In the genomic region with DNA sequence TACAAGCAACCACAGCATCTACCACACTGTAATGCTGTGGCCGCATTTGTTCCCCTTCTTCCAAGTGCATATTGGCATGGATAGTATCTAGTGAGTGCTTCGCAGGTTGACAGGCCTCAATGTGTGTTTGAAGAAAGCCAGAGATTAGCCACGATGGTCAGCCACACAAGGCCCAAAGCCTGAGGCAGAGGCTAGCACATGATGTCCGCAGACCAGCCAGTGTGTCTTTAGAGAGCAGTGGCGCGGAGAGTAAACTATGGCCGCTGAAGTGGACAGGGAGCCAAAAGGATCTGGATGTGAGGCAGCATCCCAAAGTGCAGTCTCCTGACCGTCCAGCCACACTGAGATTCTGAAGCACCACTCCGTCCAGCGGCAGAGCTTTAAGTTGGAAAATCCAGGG, we compare ENCODE assay signal across 9 cellular contexts. TPM values are rescaled to one million over a fixed set of nuclear protein-coding genes. Genes with fewer than 3 reads are reported as not detected.
A peak's percentile ranks its signal among the peaks of the same experiment; 100 is the strongest.
DNase-seq lines count a peak whose midpoint lies in the region; ATAC-seq and TF ChIP-seq lines count a peak whose summit lies in the region.
"Had no signal": no experiment of that assay in that cellular context is flagged by ENCODE, and none has a peak within 500 bp of the region (broad histone marks: within the 10 kb centered on the region; RNA-seq: fewer than 3 reads in every experiment).

No MANE protein-coding gene starts in this region.

- peak overlapping the region; percentile 84 for H3K27ac Mint-ChIP-seq in activated naive CD4-positive, alpha-beta T cell treated with anti-CD3 and anti-CD28 coated beads, Interleukin-2, amount 10 ng/mL, durations not matched to agents 7 days and 5 days

- no peak for TF ChIP-seq POLR2A in esophagus muscularis mucosa (IDR thresholded peaks at IDR 0.05; ENCODE audit: low read depth)

- intact Hi-C loops in esophagus muscularis mucosa (cut with DNase I) (no loop called here), upper lobe of right lung (cut with DNase I) (no loop called here)

- no peak for DNase-seq in activated naive CD4-positive, alpha-beta T cell treated with anti-CD3 and anti-CD28 coated beads, Interleukin-2, amount 10 ng/mL, durations not matched to agents 7 days and 5 days
- no peak for DNase-seq in activated naive CD4-positive, alpha-beta T cell treated with anti-CD3 and anti-CD28 coated beads, Interleukin-2, amount 50 U/mL, for 16 hours
- DNase-seq in esophagus muscularis mucosa (ENCODE audit: extremely low spot score) (no peak), myocyte (ENCODE audit: low read depth) (peak; percentile 36), upper lobe of right lung (peak; percentile 47), OCI-M2 (lab: John Stamatoyannopoulos, UW; ENCODE audit: unreplicated experiment) (no peak), NCI-H1694 treated with DMSO at 0.1 percent for 48 hours (lab: John Stamatoyannopoulos, UW) (no peak), NCI-H1417 (lab: John Stamatoyannopoulos, UW) (no peak)

- no peaks in the 10 kb centered on the region for H3K27me3 Mint-ChIP-seq in activated naive CD4-positive, alpha-beta T cell treated with anti-CD3 and anti-CD28 coated beads, Interleukin-2, amount 10 ng/mL, durations not matched to agents 7 days and 5 days

- peak overlapping the region; percentile 55 to 77 (median 67) for H3K27ac ChIP-seq in esophagus muscularis mucosa (replicated peaks in 1 of 4)
- H3K27ac ChIP-seq in upper lobe of right lung: peak overlapping the region; percentile 55

- WGBS in esophagus muscularis mucosa: 21% methylated on average over 9 of the region's 10 CpGs

- H3K36me3 ChIP-seq in esophagus muscularis mucosa (no peaks in the 10 kb centered on the region), upper lobe of right lung (no peaks in the 10 kb centered on the region)

- no peak overlapping the region for H3K4me3 ChIP-seq in esophagus muscularis mucosa
- no peak overlapping the region for H3K4me3 ChIP-seq in upper lobe of right lung

- peaks cover 99 to 100% (median 100%) of the 10 kb centered on the region in 4 donors for H3K4me1 ChIP-seq in esophagus muscularis mucosa
- H3K4me1 ChIP-seq in upper lobe of right lung: peaks cover 100% of the 10 kb centered on the region

- H3K36me3 Mint-ChIP-seq in activated naive CD4-positive, alpha-beta T cell treated with anti-CD3 and anti-CD28 coated beads, Interleukin-2, amount 10 ng/mL, durations not matched to agents 7 days and 5 days: peaks cover 14% of the 10 kb centered on the region

- H3K9me3 ChIP-seq in esophagus muscularis mucosa (no peaks in the 10 kb centered on the region), upper lobe of right lung (no peaks in the 10 kb centered on the region)

- no peak for ATAC-seq in upper lobe of right lung

- peaks cover 94% of the 10 kb centered on the region for H3K4me1 Mint-ChIP-seq in activated naive CD4-positive, alpha-beta T cell treated with anti-CD3 and anti-CD28 coated beads, Interleukin-2, amount 10 ng/mL, durations not matched to agents 7 days and 5 days

- CTCF ChIA-PET in activated naive CD4-positive, alpha-beta T cell treated with anti-CD3 and anti-CD28 coated beads, Interleukin-2, amount 10 ng/mL, durations not matched to agents 7 days and 5 days (lab: Charles Lee): no interaction called here

- TF ChIP-seq CTCF in esophagus muscularis mucosa (IDR thresholded peaks at IDR 0.05): no peak
- TF ChIP-seq CTCF in upper lobe of right lung (IDR thresholded peaks at IDR 0.05): no peak

- H3K9me3 Mint-ChIP-seq in activated naive CD4-positive, alpha-beta T cell treated with anti-CD3 and anti-CD28 coated beads, Interleukin-2, amount 10 ng/mL, durations not matched to agents 7 days and 5 days: no peaks in the 10 kb centered on the region
- H3K9me3 Mint-ChIP-seq: neural crest cell had no signal

- no peak for TF ChIP-seq EP300 in esophagus muscularis mucosa (IDR thresholded peaks at IDR 0.05)

- H3K27me3 ChIP-seq in esophagus muscularis mucosa (no peaks in the 10 kb centered on the region), upper lobe of right lung (no peaks in the 10 kb centered on the region)

- no peak overlapping the region for H3K4me3 Mint-ChIP-seq in activated naive CD4-positive, alpha-beta T cell treated with anti-CD3 and anti-CD28 coated beads, Interleukin-2, amount 10 ng/mL, durations not matched to agents 7 days and 5 days
- H3K4me3 Mint-ChIP-seq: neural crest cell had no signal

RNA-seq across cellular contexts. Expression of gene BRD4, which starts 36.0 kb away (rescaled TPM):
- total RNA-seq in esophagus muscularis mucosa: 10 to 100 TPM; 34.1 to 48.1 (median 37.5) TPM
- 18.9 and 20.7 TPM in 2 replicates for total RNA-seq in myocyte
- polyA plus RNA-seq in myocyte (2012): 49.5 TPM
- 101 TPM for total RNA-seq in upper lobe of right lung

Comparison
In these comparisons a context has a peak if more than half of its experiments do, and no peak if none do; other contexts are left out.
1. DNase-seq: peak in myocyte (single experiment) and upper lobe of right lung (single experiment); none in activated naive CD4-positive, alpha-beta T cell treated with anti-CD3 and anti-CD28 coated beads, Interleukin-2, amount 10 ng/mL, durations not matched to agents 7 days and 5 days (single experiment), activated naive CD4-positive, alpha-beta T cell treated with anti-CD3 and anti-CD28 coated beads, Interleukin-2, amount 50 U/mL, for 16 hours (single experiment), esophagus muscularis mucosa (single experiment), OCI-M2 (single experiment), NCI-H1694 treated with DMSO at 0.1 percent for 48 hours (single experiment) and NCI-H1417 (0 of 3).